In the genomic region with DNA sequence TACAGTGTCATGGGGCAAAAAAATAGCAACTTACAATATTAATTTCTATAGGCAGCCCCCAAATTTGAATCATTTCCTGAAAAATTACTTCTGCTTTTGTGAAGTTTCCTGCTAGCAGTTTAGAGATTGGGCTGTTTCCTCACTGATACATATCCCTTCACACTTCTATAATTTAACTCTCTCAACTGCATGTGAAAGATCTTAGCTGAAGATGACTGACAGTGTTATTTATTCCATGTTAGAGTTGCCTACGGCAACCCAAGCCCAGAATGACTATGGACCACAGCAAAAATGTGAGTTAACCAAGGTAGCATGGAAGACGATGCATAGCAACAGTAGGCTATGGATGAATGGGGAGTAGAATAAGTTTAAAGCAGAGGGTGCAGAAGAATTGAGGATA, we compare ENCODE assay signal across 1 cellular context.
TF ChIP-seq lines count a peak whose summit lies in the region.

KLRG1 (plus strand) TSS at position 122 of the 400 bp plus-strand sequence; CDS start at position 212, 90 bp downstream.

TF ChIP-seq in K562, 482 proteins besides CTCF, POLR2A, EP300 and RAD21 (continued from another document):
- no peak for TF ChIP-seq NEUROD1 (IDR thresholded peaks at IDR 0.05; ENCODE audit: borderline replicate concordance, low read depth, low read length, partially characterized antibody)
- no peak for TF ChIP-seq ZNF57 (CRISPR knock-in tag; IDR thresholded peaks at IDR 0.05)
